1 cellular context compared by ENCODE assay signal in the genomic region with DNA sequence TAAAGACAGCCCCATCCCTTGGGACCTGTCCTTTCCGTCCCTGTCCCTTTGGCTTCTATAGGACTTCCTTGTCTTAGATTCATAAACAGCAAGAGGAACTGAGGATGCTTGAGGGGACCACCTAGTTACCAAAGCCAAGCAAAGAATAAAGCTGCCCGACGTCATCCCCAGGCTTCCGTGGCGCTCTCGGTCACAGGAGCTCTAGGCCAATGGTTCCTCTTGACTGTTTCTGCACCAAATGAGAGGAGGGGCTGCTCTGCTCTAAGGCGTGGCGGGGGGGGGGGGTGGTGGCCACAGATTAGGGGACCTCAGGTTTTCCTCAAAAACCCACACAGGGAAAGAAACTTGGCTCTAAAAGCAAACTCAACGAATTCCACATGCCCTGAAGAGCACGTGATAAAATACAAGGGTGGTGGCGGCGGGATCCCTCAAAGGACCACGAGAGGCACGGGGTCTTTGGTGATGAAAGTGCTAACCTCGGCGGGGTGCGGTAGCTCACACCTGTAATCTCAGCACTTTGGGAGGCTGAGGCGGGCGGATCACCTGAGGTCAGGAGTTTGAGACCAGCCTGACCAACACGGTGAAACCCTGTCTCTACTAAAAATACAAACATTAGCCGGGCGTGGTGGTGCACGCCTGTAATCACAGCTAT.
TF ChIP-seq lines count a peak whose summit lies in the region.

No MANE protein-coding gene starts in this region.

TF ChIP-seq in HepG2, 621 proteins besides CTCF, POLR2A, EP300 and RAD21:
- TF ChIP-seq ZNF75D (CRISPR knock-in tag; IDR thresholded peaks at IDR 0.05; ENCODE audit: borderline replicate concordance) (no peak), NFYC (CRISPR knock-in tag; IDR thresholded peaks at IDR 0.05) (no peak), KDM4B (CRISPR knock-in tag; IDR thresholded peaks at IDR 0.05) (no peak), THAP7 (CRISPR knock-in tag; IDR thresholded peaks at IDR 0.05) (no peak), MAZ (IDR thresholded peaks at IDR 0.05; ENCODE audit: borderline replicate concordance, low read depth, low read length) (no peak), MAZ (CRISPR knock-in tag; IDR thresholded peaks at IDR 0.05; ENCODE audit: low read depth) (no peak), GMEB1 (CRISPR knock-in tag; IDR thresholded peaks at IDR 0.05; ENCODE audit: borderline replicate concordance) (no peak), AKAP8 (CRISPR knock-in tag; IDR thresholded peaks at IDR 0.05) (no peak), ZNF746 (CRISPR knock-in tag; IDR thresholded peaks at IDR 0.05) (no peak), POLR2AphosphoS2 (IDR thresholded peaks at IDR 0.05; ENCODE audit: low read depth, low read length) (no peak), MTERF4 (CRISPR knock-in tag; IDR thresholded peaks at IDR 0.05) (no peak), ZSCAN20 (CRISPR knock-in tag; IDR thresholded peaks at IDR 0.05; ENCODE audit: borderline replicate concordance) (no peak), TOE1 (CRISPR knock-in tag; IDR thresholded peaks at IDR 0.05) (no peak)
- TF ChIP-seq, protein P1, sequence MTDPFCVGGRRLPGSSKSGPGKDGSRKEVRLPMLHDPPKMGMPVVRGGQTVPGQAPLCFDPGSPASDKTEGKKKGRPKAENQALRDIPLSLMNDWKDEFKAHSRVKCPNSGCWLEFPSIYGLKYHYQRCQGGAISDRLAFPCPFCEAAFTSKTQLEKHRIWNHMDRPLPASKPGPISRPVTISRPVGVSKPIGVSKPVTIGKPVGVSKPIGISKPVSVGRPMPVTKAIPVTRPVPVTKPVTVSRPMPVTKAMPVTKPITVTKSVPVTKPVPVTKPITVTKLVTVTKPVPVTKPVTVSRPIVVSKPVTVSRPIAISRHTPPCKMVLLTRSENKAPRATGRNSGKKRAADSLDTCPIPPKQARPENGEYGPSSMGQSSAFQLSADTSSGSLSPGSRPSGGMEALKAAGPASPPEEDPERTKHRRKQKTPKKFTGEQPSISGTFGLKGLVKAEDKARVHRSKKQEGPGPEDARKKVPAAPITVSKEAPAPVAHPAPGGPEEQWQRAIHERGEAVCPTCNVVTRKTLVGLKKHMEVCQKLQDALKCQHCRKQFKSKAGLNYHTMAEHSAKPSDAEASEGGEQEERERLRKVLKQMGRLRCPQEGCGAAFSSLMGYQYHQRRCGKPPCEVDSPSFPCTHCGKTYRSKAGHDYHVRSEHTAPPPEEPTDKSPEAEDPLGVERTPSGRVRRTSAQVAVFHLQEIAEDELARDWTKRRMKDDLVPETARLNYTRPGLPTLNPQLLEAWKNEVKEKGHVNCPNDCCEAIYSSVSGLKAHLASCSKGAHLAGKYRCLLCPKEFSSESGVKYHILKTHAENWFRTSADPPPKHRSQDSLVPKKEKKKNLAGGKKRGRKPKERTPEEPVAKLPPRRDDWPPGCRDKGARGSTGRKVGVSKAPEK (CRISPR knock-in tag; IDR thresholded peaks at IDR 0.05; ENCODE audit: borderline replicate concordance) = no peak
- TF ChIP-seq, protein P2, sequence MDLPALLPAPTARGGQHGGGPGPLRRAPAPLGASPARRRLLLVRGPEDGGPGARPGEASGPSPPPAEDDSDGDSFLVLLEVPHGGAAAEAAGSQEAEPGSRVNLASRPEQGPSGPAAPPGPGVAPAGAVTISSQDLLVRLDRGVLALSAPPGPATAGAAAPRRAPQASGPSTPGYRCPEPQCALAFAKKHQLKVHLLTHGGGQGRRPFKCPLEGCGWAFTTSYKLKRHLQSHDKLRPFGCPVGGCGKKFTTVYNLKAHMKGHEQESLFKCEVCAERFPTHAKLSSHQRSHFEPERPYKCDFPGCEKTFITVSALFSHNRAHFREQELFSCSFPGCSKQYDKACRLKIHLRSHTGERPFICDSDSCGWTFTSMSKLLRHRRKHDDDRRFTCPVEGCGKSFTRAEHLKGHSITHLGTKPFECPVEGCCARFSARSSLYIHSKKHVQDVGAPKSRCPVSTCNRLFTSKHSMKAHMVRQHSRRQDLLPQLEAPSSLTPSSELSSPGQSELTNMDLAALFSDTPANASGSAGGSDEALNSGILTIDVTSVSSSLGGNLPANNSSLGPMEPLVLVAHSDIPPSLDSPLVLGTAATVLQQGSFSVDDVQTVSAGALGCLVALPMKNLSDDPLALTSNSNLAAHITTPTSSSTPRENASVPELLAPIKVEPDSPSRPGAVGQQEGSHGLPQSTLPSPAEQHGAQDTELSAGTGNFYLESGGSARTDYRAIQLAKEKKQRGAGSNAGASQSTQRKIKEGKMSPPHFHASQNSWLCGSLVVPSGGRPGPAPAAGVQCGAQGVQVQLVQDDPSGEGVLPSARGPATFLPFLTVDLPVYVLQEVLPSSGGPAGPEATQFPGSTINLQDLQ (CRISPR knock-in tag; IDR thresholded peaks at IDR 0.05) = no peak
- TF ChIP-seq, protein P3, sequence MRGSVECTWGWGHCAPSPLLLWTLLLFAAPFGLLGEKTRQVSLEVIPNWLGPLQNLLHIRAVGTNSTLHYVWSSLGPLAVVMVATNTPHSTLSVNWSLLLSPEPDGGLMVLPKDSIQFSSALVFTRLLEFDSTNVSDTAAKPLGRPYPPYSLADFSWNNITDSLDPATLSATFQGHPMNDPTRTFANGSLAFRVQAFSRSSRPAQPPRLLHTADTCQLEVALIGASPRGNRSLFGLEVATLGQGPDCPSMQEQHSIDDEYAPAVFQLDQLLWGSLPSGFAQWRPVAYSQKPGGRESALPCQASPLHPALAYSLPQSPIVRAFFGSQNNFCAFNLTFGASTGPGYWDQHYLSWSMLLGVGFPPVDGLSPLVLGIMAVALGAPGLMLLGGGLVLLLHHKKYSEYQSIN (CRISPR knock-in tag; IDR thresholded peaks at IDR 0.05; ENCODE audit: borderline replicate concordance) = no peak
